In genomic region chr11:65917077-65917433, GRCh38 we compare ENCODE assay signal across 9 cellular contexts. TPM values are rescaled to one million over a fixed set of nuclear protein-coding genes. Genes with fewer than 3 reads are reported as not detected.
DNase-seq lines count a peak whose midpoint lies in the region; TF ChIP-seq lines count a peak whose summit lies in the region.
"Had no signal": no experiment of that assay in that cellular context is flagged by ENCODE, and none has a peak within 500 bp of the region (broad histone marks: within the 10 kb centered on the region; RNA-seq: fewer than 3 reads in every experiment).

No MANE protein-coding gene starts in this region.

- H3K14ac ChIP-seq in H9 (ENCODE audit: insufficient read depth, low read length) = no peak overlapping the region

- no peaks in the 10 kb centered on the region; the same call in 1 of the 2 replicates for H3K4me1 ChIP-seq in H9 (ENCODE audit: insufficient read depth, low read length)
- peaks cover 45 to 56% of the 10 kb centered on the region in 2 donors for H3K4me1 ChIP-seq in ascending aorta
- peaks cover 40% of the 10 kb centered on the region for H3K4me1 ChIP-seq in ovary (ENCODE audit: insufficient read depth)

- no peak overlapping the region for H2BK5ac ChIP-seq in H9 (ENCODE audit: insufficient read length, low read length)

- H2BK20ac ChIP-seq in H9 (ENCODE audit: low read depth, low read length, poor library complexity, severe bottlenecking) = no peak overlapping the region

- intact Hi-C loops in ascending aorta (cut with DNase I) (loop anchor here (5.0 kb wide), 1 partner anchor 255 kb away; the partner anchor contains the start of gene RELA), ovary (cut with DNase I) (no loop called here)

- peaks cover 0 to 11% (median 8%) of the 10 kb centered on the region in 3 experiments; a peak in 6 of 7 replicates for H3K36me3 Mint-ChIP-seq in H9 (ENCODE audit: insufficient read depth in 1 of 3, low read depth in 3 of 3)

- H3K9me3 ChIP-seq in H9 (ENCODE audit: control insufficient read depth, low read depth, low read length) = no peaks in the 10 kb centered on the region
- H3K9me3 ChIP-seq in ascending aorta = no peaks in the 10 kb centered on the region
- no peaks in the 10 kb centered on the region for H3K9me3 ChIP-seq in ovary

- H3K27me3 Mint-ChIP-seq in H9 (ENCODE audit: low read depth) = peaks cover 4% of the 10 kb centered on the region

- H3K9ac ChIP-seq in H9 (ENCODE audit: extremely low read depth, insufficient read length, low read length) = no peak overlapping the region

- no CpG with 5 or more reads among the region's 3 CpGs for WGBS in H9 (ENCODE audit: extremely low coverage, insufficient read length, low lambda C conversion rate)
- WGBS in ovary, 3 donors = 77 to 81% (median 81%) methylated on average over 3 of the region's 3 CpGs

- H3K4me3 ChIP-seq in ascending aorta (peak overlapping the region; percentile 79 to 98), ovary (peak overlapping the region; percentile 92)

- peak overlapping the region; percentile 83 to 89 for H3K4me3 Mint-ChIP-seq in H9

- H3K9me3 Mint-ChIP-seq in H9 = no peaks in the 10 kb centered on the region; a peak in 1 of 5 replicates

- peaks cover 21 to 28% of the 10 kb centered on the region in 2 experiments for H3K4me1 Mint-ChIP-seq in H9

- H4K8ac ChIP-seq in H9 (replicated peaks; ENCODE audit: insufficient read length, low read depth, low read length) = no peak overlapping the region

- no peak overlapping the region for H3T11ph ChIP-seq in H9 (ENCODE audit: low read length)

- no peak overlapping the region for H2AFZ ChIP-seq in H9 (ENCODE audit: low read length)

- no peak overlapping the region for H3K18ac ChIP-seq in H9 (ENCODE audit: insufficient read length, low read depth, low read length)

- peaks cover 11% of the 10 kb centered on the region for H3K23me2 ChIP-seq in H9 (ENCODE audit: insufficient read length, low read depth, low read length, poor library complexity, severe bottlenecking)

- no peaks in the 10 kb centered on the region for H3K79me2 ChIP-seq in H9 (ENCODE audit: insufficient read depth, low read length)

- peaks cover 2 to 8% of the 10 kb centered on the region in 2 donors for H3K36me3 ChIP-seq in ascending aorta
- no peaks in the 10 kb centered on the region for H3K36me3 ChIP-seq in ovary

- no peak for TF ChIP-seq POLR2A in ovary (IDR thresholded peaks at IDR 0.05)

- no peak overlapping the region for H2AK5ac ChIP-seq in H9 (ENCODE audit: insufficient read length, low read length)

- no peak overlapping the region for H2BK15ac ChIP-seq in H9 (ENCODE audit: low read depth, low read length)

- no peak overlapping the region for H3K4me2 ChIP-seq in H9 (ENCODE audit: insufficient read depth, insufficient read length, low read length)

- no peak overlapping the region for H2BK12ac ChIP-seq in H9 (ENCODE audit: insufficient read length, low read depth, low read length)

- TF ChIP-seq CTCF in H9 (conservative IDR thresholded peaks at IDR 0.05) = no peak
- TF ChIP-seq CTCF in ascending aorta (IDR thresholded peaks at IDR 0.05) = no peak
- no peak for TF ChIP-seq CTCF in ovary (IDR thresholded peaks at IDR 0.05)

- no peaks in the 10 kb centered on the region for H3K79me1 ChIP-seq in H9 (ENCODE audit: insufficient read depth, low read depth, low read length, poor library complexity, severe bottlenecking)

- no peak overlapping the region for H3K27ac ChIP-seq in H9 (ENCODE audit: insufficient read length, low read depth, low read length)
- peak overlapping the region; percentile 96 to 98 for H3K27ac ChIP-seq in ascending aorta
- peak overlapping the region in 1 of 2 donors; percentile 43 for H3K27ac ChIP-seq in ovary

- H2BK120ac ChIP-seq in H9 (ENCODE audit: low read depth, low read length, poor library complexity, severe bottlenecking) = no peak overlapping the region

- H4K91ac ChIP-seq in H9 (ENCODE audit: insufficient read length, low read depth, low read length) = no peak overlapping the region

- no peaks in the 10 kb centered on the region for H4K20me1 ChIP-seq in H9 (ENCODE audit: control insufficient read depth, insufficient read depth, insufficient read length)

- no peak overlapping the region for H3K23ac ChIP-seq in H9 (ENCODE audit: insufficient read length, low read depth, low read length)

- TF ChIP-seq EP300 in ovary (IDR thresholded peaks at IDR 0.05) = no peak

- DNase-seq in H9 (no peak), ascending aorta (ENCODE audit: low spot score in 2 of 2) (no peak), ovary (peak in 1 of 5 donors; percentile 52), NCI-H2227 (lab: John Stamatoyannopoulos, UW; ENCODE audit: unreplicated experiment) (no peak), DMS153 (lab: John Stamatoyannopoulos, UW) (no peak), SKM-1 (lab: John Stamatoyannopoulos, UW; ENCODE audit: unreplicated experiment) (no peak)
- DNase-seq: activated CD4-positive, alpha-beta T cell treated with anti-CD3 and anti-CD28 coated beads, Interleukin-2, amount 50 U/mL, for 4 hours; foreskin melanocyte; NCI-H2029 had no signal

- H4K5ac ChIP-seq in H9 (ENCODE audit: insufficient read length, low read depth, low read length) = no peak overlapping the region

- no peak overlapping the region for H3K4ac ChIP-seq in H9 (ENCODE audit: low read depth, low read length)

- H3K56ac ChIP-seq in H9 (ENCODE audit: insufficient read length, low read depth, low read length) = no peak overlapping the region

- 0 out of 7 replicates have a peak overlapping the region, but pooled peaks of 1 of the 3 experiments have one; percentile 27 for H3K27ac Mint-ChIP-seq in H9

- H3K27me3 ChIP-seq in H9 (ENCODE audit: insufficient read depth, low read length) (no peaks in the 10 kb centered on the region), ascending aorta (no peaks in the 10 kb centered on the region), ovary (no peaks in the 10 kb centered on the region)

RNA-seq across cellular contexts. Expression of gene C11orf68, which starts 1.8 kb away (rescaled TPM):
- total RNA-seq in H9 (2021) = 14.0 and 15.7 TPM in 2 replicates
- 25.3 TPM for total RNA-seq in ascending aorta
- 10 to 100 TPM; 13.7 to 70.5 (median 38.4) TPM for total RNA-seq in ovary
- 10 to 100 TPM; 20.5 to 57.8 TPM for polyA plus RNA-seq in ovary

RNA-seq across cellular contexts. Expression of gene DRAP1, which starts 2.2 kb away (rescaled TPM):
- total RNA-seq in H9 (2021) (101 and 105 TPM in 2 replicates), ascending aorta (135 TPM), ovary (10 to 100 TPM; 40.2 to 84.4 (median 78.3) TPM)
- polyA plus RNA-seq in ovary = 10 to 100 TPM; 22.2 to 86.7 TPM

RNA-seq across cellular contexts. Expression of gene FOSL1, which starts 16.9 kb away (rescaled TPM):
- total RNA-seq in H9 (2021) = 33.7 and 36.1 TPM in 2 replicates
- total RNA-seq in ascending aorta = 123 TPM
- total RNA-seq in ovary = 1 to 10 TPM in 4 of 7 donors, under 1 TPM in 3; 0.61 to 9.4 (median 1.1) TPM
- polyA plus RNA-seq in ovary = 1 to 10 TPM in 1 of 2 donors, under 1 TPM in 1; 0.94 to 1.0 TPM

RNA-seq across cellular contexts. Expression of gene CCDC85B, which starts 26.6 kb away (rescaled TPM):
- 23.3 and 23.4 TPM in 2 replicates for total RNA-seq in H9 (2021)
- total RNA-seq in ascending aorta = 184 TPM
- total RNA-seq in ovary = 10 to 100 TPM; 31.5 to 85.0 (median 58.1) TPM
- polyA plus RNA-seq in ovary = 10 to 100 TPM in 1 of 2 donors, not detected in 1; 41.5 TPM

RNA-seq across cellular contexts. Expression of gene TSGA10IP, which starts 28.2 kb away (rescaled TPM):
- total RNA-seq in H9 (2021) = 2.2 and 3.1 TPM in 2 replicates
- total RNA-seq in ascending aorta = not detected
- not detected for total RNA-seq in ovary
- not detected for polyA plus RNA-seq in ovary
